ENCODE assay signal across 18 cellular contexts in the genomic region with DNA sequence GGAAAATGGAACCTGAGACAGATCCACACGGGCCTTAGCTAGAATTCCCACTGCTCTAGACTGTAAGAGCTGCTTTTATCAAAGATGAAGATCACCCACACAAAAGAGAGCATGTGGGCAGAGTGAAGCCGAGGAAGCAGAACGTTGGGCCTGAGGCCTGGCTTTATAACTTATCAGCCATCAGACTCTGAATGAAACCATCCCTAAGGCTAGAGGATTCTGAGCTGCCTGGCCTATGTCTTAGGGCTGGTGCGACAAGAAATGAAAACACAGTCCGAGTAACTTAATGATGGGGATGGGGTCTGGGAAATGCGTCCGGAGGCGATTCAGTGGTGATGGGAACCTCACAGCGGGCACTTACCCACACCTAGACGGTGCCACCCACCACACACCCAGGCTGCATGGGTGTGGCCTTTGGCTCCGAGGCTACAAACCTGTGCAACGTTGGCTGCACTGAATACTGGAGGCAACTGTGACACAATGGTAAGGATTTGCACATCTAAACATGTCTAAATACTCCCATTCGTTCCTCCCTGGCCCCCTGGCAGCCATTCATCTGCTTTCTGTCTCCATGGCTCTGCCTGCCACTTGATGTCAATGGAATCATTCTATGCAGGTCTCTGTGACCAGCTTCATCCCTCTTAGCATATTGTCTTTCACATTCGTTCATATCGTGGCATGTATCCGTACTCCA.
DNase-seq lines count a peak whose midpoint lies in the region; FAIRE-seq and TF ChIP-seq lines count a peak whose summit lies in the region.
"Had no signal": no experiment of that assay in that cellular context is flagged by ENCODE, and none has a peak within 500 bp of the region (broad histone marks: within the 10 kb centered on the region; RNA-seq: fewer than 3 reads in every experiment).

No MANE protein-coding gene starts in this region.

- intact Hi-C loops in MCF 10A (cut with micrococcal nuclease) = no loop called here

- no peak overlapping the region for H3K4me3 Mint-ChIP-seq in MCF 10A (ENCODE audit: unreplicated experiment)
- H3K4me3 Mint-ChIP-seq: CD8-positive, alpha-beta T cell; GM23338 had no signal

- peaks cover 14% of the 10 kb centered on the region for H3K27me3 Mint-ChIP-seq in MCF 10A (ENCODE audit: insufficient read depth, unreplicated experiment)

- peak; percentile 39 for DNase-seq in NCI-H2171 treated with DMSO at 0.1 percent for 48 hours (lab: John Stamatoyannopoulos, UW)
- no peak for DNase-seq in NCI-H2171 (lab: John Stamatoyannopoulos, UW)
- DNase-seq in GM12892 (ENCODE audit: insufficient read length) = no peak
- DNase-seq in H1 (ENCODE audit: low read depth in 1 of 2, low spot score in 2 of 2) = no peak
- DNase-seq in substantia nigra (lab: John Stamatoyannopoulos, UW) = no peak
- no peak for DNase-seq in activated T-cell treated with anti-CD3 and anti-CD28 coated beads for 4 hours
- DNase-seq in MCF 10A (ENCODE audit: unreplicated experiment) = no peak
- DNase-seq: Calu3; CD8-positive, alpha-beta T cell; DMS79 treated with DMSO at 0.1 percent for 48 hours; H7 had no signal

- no peak overlapping the region for H3K18ac ChIP-seq in H1 (ENCODE audit: extremely low read depth, low read length)

- H2BK20ac ChIP-seq in H1 (ENCODE audit: low read length) = no peak overlapping the region

- H4K5ac ChIP-seq in H1 (ENCODE audit: insufficient read length, low read depth, low read length) = no peak overlapping the region

- H2BK120ac ChIP-seq in H1 (replicated peaks; ENCODE audit: low read depth, low read length) = no peak overlapping the region

- no peak for TF ChIP-seq POLR2A in GM12892 (IDR thresholded peaks at IDR 0.05; ENCODE audit: low read depth, low read length)
- TF ChIP-seq POLR2A in H1 (IDR thresholded peaks at IDR 0.05; ENCODE audit: control extremely low read depth in 1 of 2, low read depth in 2 of 2, low read length in 2 of 2) = no peak

- H3K4me1 ChIP-seq in H1 (replicated peaks in 1 of 4; ENCODE audit: control insufficient read depth in 3 of 4, insufficient read depth in 4 of 4, low read length in 3 of 4) (peaks cover 0 to 14% (median 8%) of the 10 kb centered on the region in 4 experiments; a peak in 4 of 7 replicates), parathyroid adenoma (peaks cover 18% of the 10 kb centered on the region)
- H3K4me1 ChIP-seq: A549 had no signal

- no peak overlapping the region for H3K4me2 ChIP-seq in H1 (ENCODE audit: insufficient read depth in 1 of 2, low read depth in 2 of 2, low read length in 2 of 2)
- H3K4me2 ChIP-seq in parathyroid adenoma (ENCODE audit: low read length) = no peak overlapping the region
- H3K4me2 ChIP-seq: A549; BLaER1 treated with 17β-estradiol and CSF1 and Interleukin-3, amounts not matched to agents 10 nM and 100 nM; GM23338 had no signal

- H2AFZ ChIP-seq in H1 (ENCODE audit: low read length) = no peak overlapping the region
- peak overlapping the region; percentile 41 for H2AFZ ChIP-seq in parathyroid adenoma
- H2AFZ ChIP-seq: GM23338 had no signal

- H3K27ac ChIP-seq in H1 (ENCODE audit: low read depth, low read length) (no peak overlapping the region), parathyroid adenoma (peak overlapping the region; percentile 63), substantia nigra (ENCODE audit: low read depth, low read length, poor library complexity, severe bottlenecking) (no peak overlapping the region)
- H3K27ac ChIP-seq: 22Rv1; A549; BLaER1 treated with 17β-estradiol and CSF1 and Interleukin-3, amounts not matched to agents 10 nM and 100 nM had no signal

- H3K79me2 ChIP-seq in H1 (ENCODE audit: control insufficient read depth in 1 of 2, insufficient read depth in 2 of 2, low read length in 2 of 2) (no peaks in the 10 kb centered on the region), parathyroid adenoma (no peaks in the 10 kb centered on the region)

- no peak for TF ChIP-seq RAD21 in H1 (IDR thresholded peaks at IDR 0.05 in 1 of 2, conservative IDR thresholded peaks at IDR 0.05 in 1 of 2; ENCODE audit: low read depth in 2 of 2, low read length in 2 of 2)

- POLR2A ChIA-PET in H1 (lab: Charles Lee; ENCODE audit: partially characterized antibody) = no interaction called here
- POLR2A ChIA-PET in MCF 10A (lab: Yijun Ruan, JAX) = no interaction called here

- no peak overlapping the region for H3K14ac ChIP-seq in H1 (ENCODE audit: insufficient read length)

- no peak overlapping the region for H3K56ac ChIP-seq in H1 (replicated peaks; ENCODE audit: insufficient read length, low read depth, low read length)

- no TSS peak for BruUV-seq in MCF 10A (replicated peaks; lab: Mats Ljungman, UMichigan)

- no peaks in the 10 kb centered on the region for H3K4me1 Mint-ChIP-seq in MCF 10A (ENCODE audit: insufficient read depth, unreplicated experiment)

- H3K79me1 ChIP-seq in H1 (ENCODE audit: low read depth, low read length) = no peaks in the 10 kb centered on the region; the same call in 1 of the 2 replicates

- no peaks in the 10 kb centered on the region for H3K9me3 Mint-ChIP-seq in MCF 10A (ENCODE audit: unreplicated experiment)
- H3K9me3 Mint-ChIP-seq: CD8-positive, alpha-beta T cell; GM23338 had no signal

- TF ChIP-seq EP300 in H1 (IDR thresholded peaks at IDR 0.05; ENCODE audit: borderline replicate concordance in 1 of 2, low read depth in 2 of 2, low read length in 2 of 2) = no peak

- H3K23me2 ChIP-seq in H1 (ENCODE audit: low read depth, low read length) = no peaks in the 10 kb centered on the region

- FAIRE-seq in GM12892 (lab: Jason Lieb, UNC) (peak; percentile 50), H1 (lab: Jason Lieb, UNC) (no peak)
- FAIRE-seq: A549, GM12878, HepG2 had no signal

- no peaks in the 10 kb centered on the region for H3K36me3 Mint-ChIP-seq in MCF 10A (ENCODE audit: insufficient read depth, unreplicated experiment)
- H3K36me3 Mint-ChIP-seq: CD8-positive, alpha-beta T cell had no signal

- H4K8ac ChIP-seq in H1 (ENCODE audit: extremely low read depth, insufficient read depth, low read length) = no peak overlapping the region

- H3K9ac ChIP-seq in H1 (replicated peaks in 1 of 4; ENCODE audit: extremely low read depth in 1 of 4, low read depth in 3 of 4, low read length in 3 of 4) = no peak overlapping the region
- no peak overlapping the region for H3K9ac ChIP-seq in parathyroid adenoma
- H3K9ac ChIP-seq: BLaER1 treated with 17β-estradiol and CSF1 and Interleukin-3, amounts not matched to agents 10 nM and 100 nM had no signal

- no peaks in the 10 kb centered on the region for H4K20me1 ChIP-seq in H1 (replicated peaks in 1 of 2; ENCODE audit: control insufficient read depth in 1 of 2, insufficient read depth in 2 of 2, low read length in 2 of 2)
- H4K20me1 ChIP-seq: BLaER1 treated with 17β-estradiol and CSF1 and Interleukin-3, amounts not matched to agents 10 nM and 100 nM had no signal

- no peaks in the 10 kb centered on the region for H3K27me3 ChIP-seq in H1 (replicated peaks in 1 of 4; ENCODE audit: control insufficient read depth in 3 of 4, extremely low read depth in 1 of 4, insufficient read depth in 3 of 4, low read length in 3 of 4)
- H3K27me3 ChIP-seq in parathyroid adenoma (ENCODE audit: control insufficient read depth, insufficient read depth, low read length) = no peaks in the 10 kb centered on the region
- H3K27me3 ChIP-seq: BLaER1 treated with 17β-estradiol and CSF1 and Interleukin-3, amounts not matched to agents 10 nM and 100 nM had no signal

- H3K4ac ChIP-seq in H1 (replicated peaks; ENCODE audit: insufficient read length, low read depth, low read length) = no peak overlapping the region

- WGBS in H1 (ENCODE audit: extremely low coverage in 1 of 2, insufficient coverage in 1 of 2, insufficient read length in 1 of 2, insufficient replicate concordance in 2 of 2, low coverage in 1 of 2, low lambda C conversion rate in 2 of 2, missing lambda C conversion rate in 1 of 2), 2 experiments = 89% methylated on average over 16 of the region's 16 CpGs; no CpG with 5 or more reads in 1 of the 2 experiments

- H4K91ac ChIP-seq in H1 (replicated peaks; ENCODE audit: insufficient read length, low read length) = peak overlapping the region; percentile 12

- no peak overlapping the region for H3K4me3 ChIP-seq in H1 (ENCODE audit: extremely low read depth in 1 of 4, insufficient read depth in 2 of 4, low read depth in 3 of 4, low read length in 4 of 4)
- H3K4me3 ChIP-seq in parathyroid adenoma (ENCODE audit: low read depth, low read length) = no peak overlapping the region
- H3K4me3 ChIP-seq: A549; BLaER1 treated with 17β-estradiol and CSF1 and Interleukin-3, amounts not matched to agents 10 nM and 100 nM; GM12878; GM23338 had no signal

- H3K23ac ChIP-seq in H1 (ENCODE audit: insufficient read length) = no peak overlapping the region

- no peak overlapping the region for H2BK5ac ChIP-seq in H1 (ENCODE audit: low read depth, low read length)

- CTCF ChIA-PET in H1 (lab: Charles Lee; ENCODE audit: partially characterized antibody) = interaction anchor here (0.6 to 1.6 kb wide), 4 partner anchors 15 to 1457 kb away, joined by 4 to 5 read pairs (median 4); no protein-coding TSS in a partner anchor
- CTCF ChIA-PET in MCF 10A (lab: Yijun Ruan, JAX) = interaction anchor here (0.6 to 1.0 kb wide), 2 partner anchors 37 to 75 kb away, joined by 3 read pairs; no protein-coding TSS in a partner anchor

- H3K27ac Mint-ChIP-seq in MCF 10A (ENCODE audit: low read depth, unreplicated experiment) = no peak overlapping the region
- H3K27ac Mint-ChIP-seq: CD8-positive, alpha-beta T cell; GM23338 had no signal

- H2BK15ac ChIP-seq in H1 (ENCODE audit: low read length) = no peak overlapping the region

- TF ChIP-seq CTCF in H1 (IDR thresholded peaks at IDR 0.05; ENCODE audit: control extremely low read depth in 1 of 3, insufficient read depth in 1 of 3, low read depth in 1 of 3, low read length in 3 of 3) (no peak), parathyroid adenoma (IDR thresholded peaks at IDR 0.05) (no peak), MCF 10A (IDR thresholded peaks at IDR 0.05; ENCODE audit: unreplicated experiment) (no peak)

- no peak overlapping the region for H2AK5ac ChIP-seq in H1 (ENCODE audit: low read depth, low read length)

- H3K36me3 ChIP-seq in H1 (ENCODE audit: control insufficient read depth in 2 of 4, insufficient read depth in 4 of 4, low read length in 3 of 4) = no peaks in the 10 kb centered on the region
- H3K36me3 ChIP-seq in parathyroid adenoma (ENCODE audit: control insufficient read depth, insufficient read depth, low read length) = no peaks in the 10 kb centered on the region
- H3K36me3 ChIP-seq: BLaER1 treated with 17β-estradiol and CSF1 and Interleukin-3, amounts not matched to agents 10 nM and 100 nM had no signal

- H2BK12ac ChIP-seq in H1 (ENCODE audit: low read depth, low read length) = no peak overlapping the region

- H3K9me3 ChIP-seq in H1 (ENCODE audit: insufficient read depth in 2 of 2, low read depth in 1 of 2, low read length in 1 of 2) = no peaks in the 10 kb centered on the region
- no peaks in the 10 kb centered on the region for H3K9me3 ChIP-seq in parathyroid adenoma (ENCODE audit: control insufficient read depth, low read length)
- H3K9me3 ChIP-seq: A549; BLaER1 treated with 17β-estradiol and CSF1 and Interleukin-3, amounts not matched to agents 10 nM and 100 nM had no signal
